ENCODE assay signal across 1 cellular context in the genomic region with DNA sequence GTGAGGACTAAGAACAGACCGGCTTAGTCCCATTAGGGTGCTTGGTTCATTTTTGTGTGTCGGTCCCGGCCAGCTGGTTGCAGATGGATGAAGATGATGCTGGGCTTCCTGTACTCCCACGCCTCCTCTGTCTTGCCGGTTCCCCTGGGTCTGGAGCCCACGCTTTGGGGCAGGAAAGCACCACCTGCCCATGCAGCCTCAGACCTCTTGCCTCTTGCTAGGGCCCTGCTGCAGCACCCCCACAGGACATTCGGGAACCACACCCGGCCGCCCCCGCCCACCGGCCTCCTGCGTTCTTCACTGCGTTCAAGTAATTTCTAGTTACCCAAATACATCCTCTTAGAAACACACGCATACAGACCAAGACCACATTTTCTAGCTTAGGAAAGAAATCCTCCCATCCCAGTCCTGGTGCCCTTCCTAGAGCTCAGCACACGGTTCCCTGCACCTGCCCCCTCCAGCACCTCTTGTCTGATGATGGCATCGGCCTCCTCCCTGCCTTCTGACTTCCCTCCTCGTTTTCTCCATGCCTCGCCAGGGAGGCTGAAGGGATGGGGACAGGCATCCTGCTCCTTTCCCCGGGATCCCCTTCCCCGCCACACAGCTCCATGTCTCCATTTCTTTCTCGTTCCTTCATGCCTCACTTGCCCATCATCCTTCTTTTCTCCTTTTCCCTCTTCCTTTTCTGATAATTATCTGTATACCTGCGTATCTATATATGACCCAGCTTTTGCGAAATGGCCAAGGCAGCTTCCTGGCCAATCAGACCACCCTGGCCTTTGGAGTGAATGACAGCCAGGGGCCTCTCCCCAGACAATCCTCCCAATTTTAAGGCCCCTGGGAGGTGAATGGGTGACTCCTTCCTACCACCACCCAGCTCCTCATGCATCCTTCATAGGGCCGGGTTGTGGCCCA.
TF ChIP-seq lines count a peak whose summit lies in the region.

No MANE protein-coding gene starts in this region.

TF ChIP-seq in GM12878, 131 proteins besides CTCF, POLR2A, EP300 and RAD21:
- TF ChIP-seq, protein P1, sequence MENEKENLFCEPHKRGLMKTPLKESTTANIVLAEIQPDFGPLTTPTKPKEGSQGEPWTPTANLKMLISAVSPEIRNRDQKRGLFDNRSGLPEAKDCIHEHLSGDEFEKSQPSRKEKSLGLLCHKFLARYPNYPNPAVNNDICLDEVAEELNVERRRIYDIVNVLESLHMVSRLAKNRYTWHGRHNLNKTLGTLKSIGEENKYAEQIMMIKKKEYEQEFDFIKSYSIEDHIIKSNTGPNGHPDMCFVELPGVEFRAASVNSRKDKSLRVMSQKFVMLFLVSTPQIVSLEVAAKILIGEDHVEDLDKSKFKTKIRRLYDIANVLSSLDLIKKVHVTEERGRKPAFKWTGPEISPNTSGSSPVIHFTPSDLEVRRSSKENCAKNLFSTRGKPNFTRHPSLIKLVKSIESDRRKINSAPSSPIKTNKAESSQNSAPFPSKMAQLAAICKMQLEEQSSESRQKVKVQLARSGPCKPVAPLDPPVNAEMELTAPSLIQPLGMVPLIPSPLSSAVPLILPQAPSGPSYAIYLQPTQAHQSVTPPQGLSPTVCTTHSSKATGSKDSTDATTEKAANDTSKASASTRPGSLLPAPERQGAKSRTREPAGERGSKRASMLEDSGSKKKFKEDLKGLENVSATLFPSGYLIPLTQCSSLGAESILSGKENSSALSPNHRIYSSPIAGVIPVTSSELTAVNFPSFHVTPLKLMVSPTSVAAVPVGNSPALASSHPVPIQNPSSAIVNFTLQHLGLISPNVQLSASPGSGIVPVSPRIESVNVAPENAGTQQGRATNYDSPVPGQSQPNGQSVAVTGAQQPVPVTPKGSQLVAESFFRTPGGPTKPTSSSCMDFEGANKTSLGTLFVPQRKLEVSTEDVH (IDR thresholded peaks at IDR 0.05; ENCODE audit: low read depth, partially characterized antibody) = no peak
- TF ChIP-seq KAT2A (conservative IDR thresholded peaks at IDR 0.05; ENCODE audit: control insufficient read depth, low read depth, low read length) = no peak
- TF ChIP-seq, protein P2, sequence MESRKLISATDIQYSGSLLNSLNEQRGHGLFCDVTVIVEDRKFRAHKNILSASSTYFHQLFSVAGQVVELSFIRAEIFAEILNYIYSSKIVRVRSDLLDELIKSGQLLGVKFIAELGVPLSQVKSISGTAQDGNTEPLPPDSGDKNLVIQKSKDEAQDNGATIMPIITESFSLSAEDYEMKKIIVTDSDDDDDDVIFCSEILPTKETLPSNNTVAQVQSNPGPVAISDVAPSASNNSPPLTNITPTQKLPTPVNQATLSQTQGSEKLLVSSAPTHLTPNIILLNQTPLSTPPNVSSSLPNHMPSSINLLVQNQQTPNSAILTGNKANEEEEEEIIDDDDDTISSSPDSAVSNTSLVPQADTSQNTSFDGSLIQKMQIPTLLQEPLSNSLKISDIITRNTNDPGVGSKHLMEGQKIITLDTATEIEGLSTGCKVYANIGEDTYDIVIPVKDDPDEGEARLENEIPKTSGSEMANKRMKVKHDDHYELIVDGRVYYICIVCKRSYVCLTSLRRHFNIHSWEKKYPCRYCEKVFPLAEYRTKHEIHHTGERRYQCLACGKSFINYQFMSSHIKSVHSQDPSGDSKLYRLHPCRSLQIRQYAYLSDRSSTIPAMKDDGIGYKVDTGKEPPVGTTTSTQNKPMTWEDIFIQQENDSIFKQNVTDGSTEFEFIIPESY (IDR thresholded peaks at IDR 0.05) = no peak
- no peak for TF ChIP-seq CREM (IDR thresholded peaks at IDR 0.05; ENCODE audit: low read depth)
- TF ChIP-seq JUND (IDR thresholded peaks at IDR 0.05; ENCODE audit: low read depth, low read length) = no peak
- no peak for TF ChIP-seq FOXM1 (IDR thresholded peaks at IDR 0.05; ENCODE audit: low read depth, low read length)
- no peak for TF ChIP-seq SIX5 (IDR thresholded peaks at IDR 0.05; ENCODE audit: low read depth, low read length, severe bottlenecking)
- no peak for TF ChIP-seq CHD1 (IDR thresholded peaks at IDR 0.05; ENCODE audit: low read depth, low read length)
- TF ChIP-seq NFIC (IDR thresholded peaks at IDR 0.05; ENCODE audit: low read depth, low read length) = no peak
- TF ChIP-seq E2F4 (IDR thresholded peaks at IDR 0.05; ENCODE audit: low read depth, low read length) = no peak
- TF ChIP-seq HDAC6 (IDR thresholded peaks at IDR 0.05; ENCODE audit: unreplicated experiment) = no peak
- no peak for TF ChIP-seq ZNF217 (IDR thresholded peaks at IDR 0.05)
- TF ChIP-seq HCFC1 (IDR thresholded peaks at IDR 0.05; ENCODE audit: low read length) = no peak
- TF ChIP-seq STAT3 (IDR thresholded peaks at IDR 0.05; ENCODE audit: low read depth, low read length) = no peak
- TF ChIP-seq IKZF2 (IDR thresholded peaks at IDR 0.05) = no peak
- no peak for TF ChIP-seq FOXK2 (IDR thresholded peaks at IDR 0.05)
- no peak for TF ChIP-seq YBX1 (IDR thresholded peaks at IDR 0.05)
- peak; percentile 12; the same call in 1 of the 2 replicates for TF ChIP-seq RUNX3 (IDR thresholded peaks at IDR 0.05; ENCODE audit: low read length)
- TF ChIP-seq SMC3 (IDR thresholded peaks at IDR 0.05; ENCODE audit: borderline replicate concordance, low read length) = no peak
- TF ChIP-seq MAX (IDR thresholded peaks at IDR 0.05; ENCODE audit: low read depth, low read length) = no peak
- TF ChIP-seq, protein P3, sequence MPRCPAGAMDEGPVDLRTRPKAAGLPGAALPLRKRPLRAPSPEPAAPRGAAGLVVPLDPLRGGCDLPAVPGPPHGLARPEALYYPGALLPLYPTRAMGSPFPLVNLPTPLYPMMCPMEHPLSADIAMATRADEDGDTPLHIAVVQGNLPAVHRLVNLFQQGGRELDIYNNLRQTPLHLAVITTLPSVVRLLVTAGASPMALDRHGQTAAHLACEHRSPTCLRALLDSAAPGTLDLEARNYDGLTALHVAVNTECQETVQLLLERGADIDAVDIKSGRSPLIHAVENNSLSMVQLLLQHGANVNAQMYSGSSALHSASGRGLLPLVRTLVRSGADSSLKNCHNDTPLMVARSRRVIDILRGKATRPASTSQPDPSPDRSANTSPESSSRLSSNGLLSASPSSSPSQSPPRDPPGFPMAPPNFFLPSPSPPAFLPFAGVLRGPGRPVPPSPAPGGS (IDR thresholded peaks at IDR 0.05; ENCODE audit: borderline replicate concordance, insufficient read depth, low read depth, low read length, poor library complexity, severe bottlenecking) = no peak
- TF ChIP-seq EED (IDR thresholded peaks at IDR 0.05; ENCODE audit: low read depth) = 0 out of 2 replicates have a peak, but pooled peaks have one; percentile 16
- TF ChIP-seq EGR1 (IDR thresholded peaks at IDR 0.05; ENCODE audit: borderline replicate concordance in 1 of 2, low read depth in 2 of 2, low read length in 2 of 2) = peak in 1 of 2 experiments; percentile 53; a peak in 1 of 3 replicates
- TF ChIP-seq RCOR1 (conservative IDR thresholded peaks at IDR 0.05; ENCODE audit: low read depth, low read length) = no peak
- peak; percentile 61; the same call in 1 of the 2 replicates for TF ChIP-seq TCF12 (IDR thresholded peaks at IDR 0.05; ENCODE audit: low read depth, low read length)
- no peak for TF ChIP-seq HDGF (IDR thresholded peaks at IDR 0.05)
- TF ChIP-seq IRF4 (IDR thresholded peaks at IDR 0.05; ENCODE audit: low read depth, low read length) = no peak
